8 cellular contexts compared by ENCODE assay signal in genomic region chr11:35619754-35620640, GRCh38. TPM values are rescaled to one million over a fixed set of nuclear protein-coding genes. Genes with fewer than 3 reads are reported as not detected.
A peak's percentile ranks its signal among the peaks of the same experiment; 100 is the strongest.
DNase-seq lines count a peak whose midpoint lies in the region; ATAC-seq and TF ChIP-seq lines count a peak whose summit lies in the region.

No MANE protein-coding gene starts in this region.

- intact Hi-C loops in mucosa of descending colon (cut with DNase I, micrococcal nuclease) = loop anchor here in 1 of 2 donors (5.0 kb wide), 1 partner anchor 647 kb away; no protein-coding TSS in a partner anchor

- H3K4me1 Mint-ChIP-seq in endodermal cell = peaks cover 5% of the 10 kb centered on the region

- H3K27me3 Mint-ChIP-seq in endodermal cell (ENCODE audit: insufficient read depth) = peaks cover 67% of the 10 kb centered on the region

- H3K27ac ChIP-seq in RWPE2 (ENCODE audit: poor library complexity, severe bottlenecking) (peak overlapping the region; percentile 100), endodermal cell (ENCODE audit: low read depth, low read length) (peak overlapping the region; percentile 84)

- H3K36me3 ChIP-seq in RWPE2 (ENCODE audit: low read depth) = peaks cover 9% of the 10 kb centered on the region
- no peaks in the 10 kb centered on the region for H3K36me3 ChIP-seq in endodermal cell (ENCODE audit: control insufficient read depth, insufficient read depth, low read length)
- H3K36me3 ChIP-seq in mucosa of descending colon (ENCODE audit: low read depth) = no peaks in the 10 kb centered on the region

- DNase-seq in DMS153 treated with DMSO at 0.1 percent for 48 hours (lab: John Stamatoyannopoulos, UW; ENCODE audit: unreplicated experiment) = peak; percentile 10
- no peak for DNase-seq in DMS153 (lab: John Stamatoyannopoulos, UW)
- no peak for DNase-seq in RWPE2 (ENCODE audit: low spot score)
- DNase-seq in endodermal cell = peak; percentile 92
- DNase-seq in mucosa of descending colon = peak in 2 of 3 donors; percentile 33 to 48
- DNase-seq in SKM-1 (lab: John Stamatoyannopoulos, UW; ENCODE audit: unreplicated experiment) = no peak
- DNase-seq in omental fat pad (ENCODE audit: low spot score) = no peak

- H3K4me3 ChIP-seq in RWPE2 (ENCODE audit: severe bottlenecking) = peak overlapping the region; percentile 94
- H3K4me3 ChIP-seq in endodermal cell (ENCODE audit: low read length) = peak overlapping the region; percentile 85
- H3K4me3 ChIP-seq in mucosa of descending colon = no peak overlapping the region

- peaks cover 1% of the 10 kb centered on the region for H3K9me3 Mint-ChIP-seq in endodermal cell

- WGBS in endodermal cell (ENCODE audit: insufficient coverage in 1 of 2, insufficient read length in 1 of 2), 2 experiments = 0 to 1% methylated on average over 24 to 48 of the region's 48 CpGs

- no peak for TF ChIP-seq CTCF in RWPE2 (IDR thresholded peaks at IDR 0.05; ENCODE audit: poor library complexity, severe bottlenecking)
- TF ChIP-seq CTCF in endodermal cell (conservative IDR thresholded peaks at IDR 0.05) = no peak
- no peak for TF ChIP-seq CTCF in mucosa of descending colon (IDR thresholded peaks at IDR 0.05)
- no peak for TF ChIP-seq CTCF in omental fat pad (IDR thresholded peaks at IDR 0.05)

- peak overlapping the region; percentile 79 for H3K27ac Mint-ChIP-seq in endodermal cell

- peaks cover 59% of the 10 kb centered on the region for H3K4me1 ChIP-seq in RWPE2 (ENCODE audit: insufficient read depth, poor library complexity, severe bottlenecking)
- H3K4me1 ChIP-seq in endodermal cell (ENCODE audit: control insufficient read depth, insufficient read depth, low read length) = peaks cover 3% of the 10 kb centered on the region
- H3K4me1 ChIP-seq in mucosa of descending colon (ENCODE audit: low read depth) = peaks cover 13% of the 10 kb centered on the region

- H3K27me3 ChIP-seq in RWPE2 (ENCODE audit: insufficient read depth, poor library complexity, severe bottlenecking) (no peaks in the 10 kb centered on the region), endodermal cell (ENCODE audit: control insufficient read depth, insufficient read depth, low read length, poor library complexity, severe bottlenecking) (peaks cover 27% of the 10 kb centered on the region)

- H3K9me3 ChIP-seq in RWPE2 (ENCODE audit: severe bottlenecking) = no peaks in the 10 kb centered on the region
- H3K9me3 ChIP-seq in endodermal cell (ENCODE audit: control insufficient read depth, low read length) = no peaks in the 10 kb centered on the region
- no peaks in the 10 kb centered on the region for H3K9me3 ChIP-seq in mucosa of descending colon

- H3K4me3 Mint-ChIP-seq in endodermal cell = peak overlapping the region; percentile 66

- ATAC-seq in HG02678 (IDR thresholded peaks at IDR 0.05; ENCODE audit: unreplicated experiment) (peak; percentile 20), RWPE2 (ENCODE audit: low read depth) (no peak; the same call in 2 of the 3 replicates), mucosa of descending colon (peak; percentile 23), omental fat pad (ENCODE audit: low FRiP score) (no peak)

- peak overlapping the region; percentile 67 for H3K9ac ChIP-seq in endodermal cell (ENCODE audit: extremely low read depth, low read length, poor library complexity, severe bottlenecking)

- H3K36me3 Mint-ChIP-seq in endodermal cell (ENCODE audit: low read depth) = no peaks in the 10 kb centered on the region

RNA-seq across cellular contexts. Expression of gene FJX1, which starts 1.7 kb away (rescaled TPM):
- total RNA-seq in endodermal cell = 10 to 100 TPM; 11.7 to 17.4 TPM
- 36.3 TPM for polyA plus RNA-seq in endodermal cell (2013, experiment 1 of 2)
- polyA plus RNA-seq in endodermal cell (2013, experiment 2 of 2) = 33.7 TPM
- 1 to 10 TPM in 1 of 3 donors, under 1 TPM in 2; 0.36 to 1.7 (median 0.84) TPM for total RNA-seq in mucosa of descending colon
- total RNA-seq in omental fat pad = 10 to 100 TPM in 2 of 4 donors, 1 to 10 TPM in 2; 3.3 to 48.4 (median 9.4) TPM

RNA-seq across cellular contexts. Expression of gene TRIM44, which starts 42.6 kb away (rescaled TPM):
- total RNA-seq in endodermal cell = 10 to 100 TPM; 48.5 to 63.8 TPM
- polyA plus RNA-seq in endodermal cell (2013, experiment 1 of 2) = 39.5 TPM
- polyA plus RNA-seq in endodermal cell (2013, experiment 2 of 2) = 33.2 TPM
- 10 to 100 TPM; 43.0 to 83.6 (median 43.9) TPM for total RNA-seq in mucosa of descending colon
- 10 to 100 TPM; 47.3 to 64.0 (median 52.1) TPM for total RNA-seq in omental fat pad

Comparison
In these comparisons a context has a peak if more than half of its experiments do, and no peak if none do; other contexts are left out.
1. DNase-seq: peak in DMS153 treated with DMSO at 0.1 percent for 48 hours (single experiment), endodermal cell (single experiment) and mucosa of descending colon (2 of 3); none in DMS153 (single experiment), RWPE2 (single experiment), SKM-1 (single experiment) and omental fat pad (single experiment).
2. ATAC-seq: peak in HG02678 (single experiment) and mucosa of descending colon (single experiment); none in RWPE2 (single experiment) and omental fat pad (single experiment).